Comparison of ENCODE assay signal across 21 cellular contexts in genomic region chr3:122315619-122316018, GRCh38. TPM values are rescaled to one million over a fixed set of nuclear protein-coding genes. Genes with fewer than 3 reads are reported as not detected.
A peak's percentile ranks its signal among the peaks of the same experiment; 100 is the strongest.
DNase-seq lines count a peak whose midpoint lies in the region; ATAC-seq, FAIRE-seq and TF ChIP-seq lines count a peak whose summit lies in the region.
"Had no signal": no experiment of that assay in that cellular context is flagged by ENCODE, and none has a peak within 500 bp of the region (broad histone marks: within the 10 kb centered on the region; RNA-seq: fewer than 3 reads in every experiment).

No MANE protein-coding gene starts in this region.

- H3K4ac ChIP-seq in H1 (replicated peaks; ENCODE audit: insufficient read length, low read depth, low read length): no peak overlapping the region

- H3K23me2 ChIP-seq in H1 (ENCODE audit: low read depth, low read length): 0 out of 2 replicates have a peak, but pooled peaks cover 2% of the 10 kb centered on the region

- no peak overlapping the region for H3K23ac ChIP-seq in H1 (ENCODE audit: insufficient read length)

- H3K4me1 ChIP-seq in HUES64 (ENCODE audit: insufficient read depth, low read length) (no peaks in the 10 kb centered on the region), H1 (replicated peaks in 1 of 4; ENCODE audit: control insufficient read depth in 3 of 4, insufficient read depth in 4 of 4, low read length in 3 of 4) (peaks cover 0 to 3% (median 1%) of the 10 kb centered on the region in 4 experiments; a peak in 3 of 7 replicates), iPS-18a (ENCODE audit: control insufficient read depth, low read depth, low read length) (no peaks in the 10 kb centered on the region)
- peaks cover 11% of the 10 kb centered on the region for H3K4me1 ChIP-seq in CD4-positive, alpha-beta memory T cell (ENCODE audit: insufficient read depth, low read length)
- H3K4me1 ChIP-seq: SJSA1 had no signal

- H3K18ac ChIP-seq in H1 (ENCODE audit: extremely low read depth, low read length): no peak overlapping the region

- no peak overlapping the region for H3K56ac ChIP-seq in H1 (replicated peaks; ENCODE audit: insufficient read length, low read depth, low read length)

- H2AK5ac ChIP-seq in H1 (ENCODE audit: low read depth, low read length): no peak overlapping the region

- H3K36me3 ChIP-seq in HUES64 (ENCODE audit: insufficient read depth, low read length) (no peaks in the 10 kb centered on the region), H1 (ENCODE audit: control insufficient read depth in 2 of 4, insufficient read depth in 4 of 4, low read length in 3 of 4) (no peaks in the 10 kb centered on the region), iPS-18a (ENCODE audit: control insufficient read depth, low read depth, low read length) (no peaks in the 10 kb centered on the region)
- no peaks in the 10 kb centered on the region for H3K36me3 ChIP-seq in CD4-positive, alpha-beta memory T cell (ENCODE audit: insufficient read depth, low read length)
- H3K36me3 ChIP-seq: SJSA1 had no signal

- TF ChIP-seq CTCF in GM12864 (IDR thresholded peaks at IDR 0.05; ENCODE audit: low read depth, low read length, missing control alignments): peak; percentile 12
- peak; percentile 29 to 70 (median 55); a peak in 3 of 4 replicates for TF ChIP-seq CTCF in H1 (IDR thresholded peaks at IDR 0.05; ENCODE audit: control extremely low read depth in 1 of 3, insufficient read depth in 1 of 3, low read depth in 1 of 3, low read length in 3 of 3)

- POLR2A ChIA-PET in H1 (lab: Charles Lee; ENCODE audit: partially characterized antibody): interaction anchor here (1.2 kb wide), 1 partner anchor 13 kb away, joined by 4 read pairs; no protein-coding TSS in a partner anchor
- POLR2A ChIA-PET in CD4-positive, alpha-beta memory T cell (lab: Charles Lee; ENCODE audit: partially characterized antibody): no interaction called here

- DNase-seq in GM12864 (ENCODE audit: low read depth): no peak
- peak; percentile 17 to 71 for DNase-seq in H1 (ENCODE audit: low read depth in 1 of 2, low spot score in 2 of 2)
- no peak for DNase-seq in CD4-positive, alpha-beta memory T cell
- DNase-seq in SHP77 (lab: John Stamatoyannopoulos, UW): no peak
- DNase-seq: AML-193; CD4-positive, CD25-positive, alpha-beta regulatory T cell; DND-41; GF-D8; KG1; MM.1S; NCI-H1417; NCI-H2029; NCI-H2171 treated with DMSO at 0.1 percent for 48 hours; RPMI8226; SW 1271 had no signal

- H2BK15ac ChIP-seq in H1 (ENCODE audit: low read length): no peak overlapping the region

- H3K27me3 Mint-ChIP-seq in CD4-positive, alpha-beta memory T cell: peaks cover 2% of the 10 kb centered on the region in 2 donors

- H3K9ac ChIP-seq in HUES64 (ENCODE audit: low read depth, low read length) (no peak overlapping the region), H1 (replicated peaks in 1 of 4; ENCODE audit: extremely low read depth in 1 of 4, low read depth in 3 of 4, low read length in 3 of 4) (no peak overlapping the region), iPS-18a (ENCODE audit: low read length) (no peak overlapping the region)

- no peak overlapping the region for H4K5ac ChIP-seq in H1 (ENCODE audit: insufficient read length, low read depth, low read length)

- no peaks in the 10 kb centered on the region for H3K27me3 ChIP-seq in HUES64 (ENCODE audit: insufficient read depth, low read length)
- H3K27me3 ChIP-seq in H1 (replicated peaks in 1 of 4; ENCODE audit: control insufficient read depth in 3 of 4, extremely low read depth in 1 of 4, insufficient read depth in 3 of 4, low read length in 3 of 4): no peaks in the 10 kb centered on the region; a peak in 1 of 7 replicates
- H3K27me3 ChIP-seq in iPS-18a (ENCODE audit: control insufficient read depth, insufficient read depth, low read length): no peaks in the 10 kb centered on the region
- H3K27me3 ChIP-seq in CD4-positive, alpha-beta memory T cell (ENCODE audit: insufficient read depth, low read length): no peaks in the 10 kb centered on the region
- H3K27me3 ChIP-seq: SJSA1 had no signal

- TF ChIP-seq POLR2A in H1 (IDR thresholded peaks at IDR 0.05; ENCODE audit: control extremely low read depth in 1 of 2, low read depth in 2 of 2, low read length in 2 of 2): no peak

- CTCF ChIA-PET in H1 (lab: Charles Lee; ENCODE audit: partially characterized antibody): interaction anchor here (1.0 to 5.5 kb wide), 8 partner anchors 9 to 214 kb away, joined by 3 to 25 read pairs (median 8); no protein-coding TSS in a partner anchor
- CTCF ChIA-PET in CD4-positive, alpha-beta memory T cell (lab: Charles Lee; ENCODE audit: partially characterized antibody): no interaction called here

- intact Hi-C loops in CD4-positive, alpha-beta memory T cell (cut with micrococcal nuclease): no loop called here

- no peaks in the 10 kb centered on the region for H4K20me1 ChIP-seq in H1 (replicated peaks in 1 of 2; ENCODE audit: control insufficient read depth in 1 of 2, insufficient read depth in 2 of 2, low read length in 2 of 2)

- H2BK12ac ChIP-seq in H1 (ENCODE audit: low read depth, low read length): no peak overlapping the region

- H3K27ac Mint-ChIP-seq in CD4-positive, alpha-beta memory T cell: peak overlapping the region in 1 of 7 donors; percentile 36
- H3K27ac Mint-ChIP-seq: CD4-positive, CD25-positive, alpha-beta regulatory T cell had no signal

- peak; percentile 60 for FAIRE-seq in H1 (lab: Jason Lieb, UNC)

- peak; percentile 4 to 7; a peak in 1 of 4 replicates for TF ChIP-seq RAD21 in H1 (IDR thresholded peaks at IDR 0.05 in 1 of 2, conservative IDR thresholded peaks at IDR 0.05 in 1 of 2; ENCODE audit: low read depth in 2 of 2, low read length in 2 of 2)

- no peak overlapping the region for H3K27ac ChIP-seq in HUES64 (ENCODE audit: low read depth, low read length)
- no peak overlapping the region for H3K27ac ChIP-seq in H1 (ENCODE audit: low read depth, low read length)
- no peak overlapping the region for H3K27ac ChIP-seq in iPS-18a (ENCODE audit: low read length)
- no peak overlapping the region for H3K27ac ChIP-seq in CD4-positive, alpha-beta memory T cell (ENCODE audit: low read depth, low read length)
- H3K27ac ChIP-seq: HL-60, SJSA1 had no signal

- H3K79me1 ChIP-seq in H1 (ENCODE audit: low read depth, low read length): no peaks in the 10 kb centered on the region

- H3K4me3 ChIP-seq in GM12864 (ENCODE audit: low read depth, low read length) (no peak overlapping the region), HUES64 (ENCODE audit: low read length) (peak overlapping the region; percentile 20; the same call in 1 of the 2 replicates), H1 (ENCODE audit: extremely low read depth in 1 of 4, insufficient read depth in 2 of 4, low read depth in 3 of 4, low read length in 4 of 4) (peak overlapping the region in 2 of 4 experiments; percentile 6 to 40; a peak in 3 of 8 replicates), iPS-18a (ENCODE audit: low read length) (peak overlapping the region; percentile 41)
- no peak overlapping the region for H3K4me3 ChIP-seq in CD4-positive, alpha-beta memory T cell (ENCODE audit: low read length in 2 of 2)
- H3K4me3 ChIP-seq: SJSA1 had no signal

- H3K36me3 Mint-ChIP-seq in CD4-positive, alpha-beta memory T cell: no peaks in the 10 kb centered on the region
- H3K36me3 Mint-ChIP-seq: CD4-positive, CD25-positive, alpha-beta regulatory T cell had no signal

- peaks cover 0 to 16% (median 12%) of the 10 kb centered on the region in 8 donors for H3K9me3 Mint-ChIP-seq in CD4-positive, alpha-beta memory T cell

- no peak overlapping the region for H3K14ac ChIP-seq in H1 (ENCODE audit: insufficient read length)

- H4K8ac ChIP-seq in H1 (ENCODE audit: extremely low read depth, insufficient read depth, low read length): no peak overlapping the region

- H3K9me3 ChIP-seq in HUES64 (ENCODE audit: insufficient read depth, low read depth, low read length): peaks cover 11% of the 10 kb centered on the region; the same call in 1 of the 2 replicates
- H3K9me3 ChIP-seq in H1 (ENCODE audit: insufficient read depth in 2 of 2, low read depth in 1 of 2, low read length in 1 of 2): peaks cover 0 to 5% of the 10 kb centered on the region in 2 experiments; a peak in 1 of 4 replicates
- no peaks in the 10 kb centered on the region for H3K9me3 ChIP-seq in iPS-18a (ENCODE audit: control insufficient read depth, low read depth, low read length)
- H3K9me3 ChIP-seq in CD4-positive, alpha-beta memory T cell (ENCODE audit: control insufficient read depth in 1 of 2, low read length in 2 of 2): no peaks in the 10 kb centered on the region
- H3K9me3 ChIP-seq: SJSA1 had no signal

- no peak overlapping the region for H2BK120ac ChIP-seq in H1 (replicated peaks; ENCODE audit: low read depth, low read length)

- peaks cover 9 to 18% (median 12%) of the 10 kb centered on the region in 4 donors for H3K4me1 Mint-ChIP-seq in CD4-positive, alpha-beta memory T cell
- H3K4me1 Mint-ChIP-seq: CD4-positive, CD25-positive, alpha-beta regulatory T cell had no signal

- no peak for TF ChIP-seq EP300 in H1 (IDR thresholded peaks at IDR 0.05; ENCODE audit: borderline replicate concordance in 1 of 2, low read depth in 2 of 2, low read length in 2 of 2)

- no peak overlapping the region for H4K91ac ChIP-seq in H1 (replicated peaks; ENCODE audit: insufficient read length, low read length)

- peak overlapping the region; percentile 98 for H2AFZ ChIP-seq in H1 (ENCODE audit: low read length)

- ATAC-seq in HG02763 (IDR thresholded peaks at IDR 0.05; ENCODE audit: unreplicated experiment): no peak
- ATAC-seq in GM19328 (IDR thresholded peaks at IDR 0.05; ENCODE audit: unreplicated experiment): no peak

- no peak overlapping the region for H3K4me3 Mint-ChIP-seq in CD4-positive, alpha-beta memory T cell
- H3K4me3 Mint-ChIP-seq: CD4-positive, CD25-positive, alpha-beta regulatory T cell had no signal

- H2BK20ac ChIP-seq in H1 (ENCODE audit: low read length): no peak overlapping the region

- H3K79me2 ChIP-seq in H1 (ENCODE audit: control insufficient read depth in 1 of 2, insufficient read depth in 2 of 2, low read length in 2 of 2): no peaks in the 10 kb centered on the region

- H2BK5ac ChIP-seq in H1 (ENCODE audit: low read depth, low read length): no peak overlapping the region

- H3K4me2 ChIP-seq in H1 (ENCODE audit: insufficient read depth in 1 of 2, low read depth in 2 of 2, low read length in 2 of 2): peak overlapping the region; percentile 38 to 59; a peak in 3 of 4 replicates

- 70% methylated on average over 4 of the region's 4 CpGs for WGBS in HUES64
- WGBS in H1 (ENCODE audit: extremely low coverage in 1 of 2, insufficient coverage in 1 of 2, insufficient read length in 1 of 2, insufficient replicate concordance in 2 of 2, low coverage in 1 of 2, low lambda C conversion rate in 2 of 2, missing lambda C conversion rate in 1 of 2), 2 experiments: 20% methylated on average over 4 of the region's 4 CpGs; no CpG with 5 or more reads in 1 of the 2 experiments

RNA-seq across cellular contexts. Expression of gene CSTA, which starts 9.4 kb away (rescaled TPM):
- polyA plus RNA-seq in HUES64 (2013, experiment 1 of 2): not detected
- not detected for polyA plus RNA-seq in HUES64 (2013, experiment 2 of 2)
- total RNA-seq in H1 (2021; fragmentation: NEBNext Ultra II Directional; extraction: Animal tissue kit (Norgen Biotek cat#: 25700)): not detected in 2 replicates
- not detected in 2 replicates for polyA plus RNA-seq in H1 (2011; rRNA removed)
- not detected for polyA plus RNA-seq in H1 (2011; cell fraction: cytosol; rRNA removed)
- polyA plus RNA-seq in H1 (2011; cell fraction: nucleus; rRNA removed): not detected
- polyA plus RNA-seq in H1 (2012, experiment 1 of 2): 0.27 to 0.33 TPM (median 0.28 TPM) in 3 of 4 replicates, not detected in the other
- polyA plus RNA-seq in H1 (2012, experiment 2 of 2): 1.4 TPM
- polyA plus RNA-seq in H1 (2013, experiment 1 of 2): 1.1 TPM
- 1.3 TPM for polyA plus RNA-seq in H1 (2013, experiment 2 of 2)
- not detected in 2 replicates for polyA minus RNA-seq in H1 (2011; rRNA and poly(A)+ RNA removed)
- not detected for polyA minus RNA-seq in H1 (2011; cell fraction: cytosol; rRNA and poly(A)+ RNA removed)
- not detected for polyA minus RNA-seq in H1 (2011; cell fraction: nucleus; rRNA and poly(A)+ RNA removed)
- under 1 TPM; 0.61 TPM for total RNA-seq in CD4-positive, alpha-beta memory T cell
- not detected for polyA plus RNA-seq in CD4-positive, alpha-beta memory T cell
- total RNA-seq: CD4-positive, CD25-positive, alpha-beta regulatory T cell; SJSA1 had no signal

Comparison
In these comparisons a context has a peak if more than half of its experiments do, and no peak if none do; other contexts are left out.
1. DNase-seq: peak in H1 (2 of 2); none in GM12864 (single experiment), CD4-positive, alpha-beta memory T cell (0 of 5) and SHP77 (0 of 2).
2. H3K4me3 ChIP-seq: peak in HUES64 (single experiment) and iPS-18a (single experiment); none in GM12864 (single experiment) and CD4-positive, alpha-beta memory T cell (0 of 2).